In the genomic region with DNA sequence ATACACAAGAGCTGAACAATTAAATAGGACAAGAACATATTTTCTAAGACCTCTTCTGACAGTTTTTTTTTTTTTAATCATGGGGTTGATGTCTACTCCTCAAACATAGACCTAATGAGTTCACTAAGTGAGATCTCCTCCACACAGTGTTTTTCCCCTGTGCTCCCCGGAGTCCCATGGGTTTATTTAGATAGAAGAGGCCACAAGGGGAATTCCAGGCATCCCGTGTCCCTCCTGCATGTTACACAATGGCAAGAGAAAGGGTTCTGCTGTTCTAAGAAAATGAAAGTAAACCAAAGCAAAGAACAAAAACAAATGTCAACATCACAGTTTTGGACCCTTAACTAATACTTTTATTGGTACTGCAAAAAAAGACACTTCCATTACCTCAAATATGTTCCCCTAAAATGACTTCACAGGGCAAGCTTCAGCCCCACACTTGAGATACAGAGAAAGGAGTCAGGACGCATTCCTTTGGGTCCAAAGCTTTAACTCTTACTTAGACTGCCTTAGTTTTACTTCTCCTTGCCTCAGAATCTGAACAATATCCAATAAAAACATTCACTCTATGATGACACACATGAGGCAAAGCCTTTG, we compare ENCODE assay signal across 7 cellular contexts. TPM values are rescaled to one million over a fixed set of nuclear protein-coding genes. Genes with fewer than 3 reads are reported as not detected.
DNase-seq lines count a peak whose midpoint lies in the region; ATAC-seq and TF ChIP-seq lines count a peak whose summit lies in the region.
"Not testable (repeated sequence)": the region's sequence is repeated elsewhere in the genome, so short reads cannot be mapped to it uniquely, and the experiment has no call there.

No MANE protein-coding gene starts in this region.

- not testable (repeated sequence) for H3K27me3 ChIP-seq in brain microvascular endothelial cell (replicated peaks)

- not testable (repeated sequence) for H3K36me3 ChIP-seq in brain microvascular endothelial cell (replicated peaks)

- in situ Hi-C loops in brain microvascular endothelial cell (cut with HindIII; ENCODE audit: low pct_ligation_motif_present, low sequenced_read_pairs), result not testable (repeated sequence)

- peak overlapping the region; percentile 81 for H3K27ac ChIP-seq in brain microvascular endothelial cell

- TF ChIP-seq CTCF in brain microvascular endothelial cell (IDR thresholded peaks at IDR 0.05; ENCODE audit: low read depth, low read length, missing control alignments), result not testable (repeated sequence)

- DNase-seq in M059J (ENCODE audit: low read depth) (peak; percentile 8), brain microvascular endothelial cell (peak; percentile 33), myocyte (ENCODE audit: low read depth) (peak; percentile 6)

- ATAC-seq in GM18858 (IDR thresholded peaks at IDR 0.05; ENCODE audit: unreplicated experiment) (peak; percentile 87), GM21367 (IDR thresholded peaks at IDR 0.05; ENCODE audit: unreplicated experiment) (peak; percentile 68), HG02678 (IDR thresholded peaks at IDR 0.05; ENCODE audit: unreplicated experiment) (peak; percentile 91), HG03135 (IDR thresholded peaks at IDR 0.05; ENCODE audit: unreplicated experiment) (peak; percentile 79)

- not testable (repeated sequence) for H3K4me3 ChIP-seq in brain microvascular endothelial cell (ENCODE audit: low read depth, low read length)

RNA-seq across cellular contexts. Expression of a gene that starts 16.8 kb away (rescaled TPM):
- 6.6 and 11.8 TPM in 2 replicates for total RNA-seq in M059J (2014; rRNA removed; shearing (Covaris generic))
- total RNA-seq in myocyte, result 39.3 and 42.7 TPM in 2 replicates
- polyA plus RNA-seq in myocyte (2012), result 24.0 TPM

RNA-seq across cellular contexts. Expression of a gene that starts 37.7 kb away (rescaled TPM):
- total RNA-seq in M059J (2014; rRNA removed; shearing (Covaris generic)), result 5.8 and 7.9 TPM in 2 replicates
- 6.2 and 6.5 TPM in 2 replicates for total RNA-seq in myocyte
- polyA plus RNA-seq in myocyte (2012), result 1.6 TPM
